In genomic region chr5:177112589-177113220, GRCh38 we compare ENCODE assay signal across 19 cellular contexts. TPM values are rescaled to one million over a fixed set of nuclear protein-coding genes. Genes with fewer than 3 reads are reported as not detected.
"Had no signal": no experiment of that assay in that cellular context is flagged by ENCODE, and none has a peak within 500 bp of the region (broad histone marks: within the 10 kb centered on the region; RNA-seq: fewer than 3 reads in every experiment).

No MANE protein-coding gene starts in this region.

- H3K36me3 Mint-ChIP-seq: immature natural killer cell, mesothelial cell of epicardium, naive B cell, natural killer cell, neural progenitor cell had no signal

- H3K9me3 Mint-ChIP-seq: immature natural killer cell, mesothelial cell of epicardium, naive B cell, natural killer cell, neural progenitor cell had no signal

- H3K9ac ChIP-seq: neural progenitor cell had no signal

- FAIRE-seq: islet of Langerhans, pancreas had no signal

- H3K27ac ChIP-seq: left ventricle myocardium inferior, neural progenitor cell, pancreas, prostate gland, skin epidermis, stomach, testis, thyroid gland, transverse colon, upper lobe of left lung, vagina had no signal

- H3K27me3 ChIP-seq: neural progenitor cell, pancreas, stomach, testis, thyroid gland, transverse colon, upper lobe of left lung, vagina had no signal

- H3K9me3 ChIP-seq: left ventricle myocardium inferior, pancreas, prostate gland, stomach, testis, thyroid gland, transverse colon, upper lobe of left lung, vagina had no signal

- H3K4me1 ChIP-seq: neural progenitor cell had no signal

- H3K4me3 ChIP-seq: left ventricle myocardium inferior, lung, neural progenitor cell, pancreas, prostate gland, skin epidermis, stomach, testis, thyroid gland, transverse colon, upper lobe of left lung, vagina had no signal

- H3K36me3 ChIP-seq: left ventricle myocardium inferior, neural progenitor cell, pancreas, prostate gland, stomach, thyroid gland, transverse colon, upper lobe of left lung, vagina had no signal

- H3K4me2 ChIP-seq: neural progenitor cell had no signal

- H3K27ac Mint-ChIP-seq: mesothelial cell of epicardium; natural killer cell; nephron progenitor cell; neural progenitor cell; stimulated activated naive B cell treated with anti-CD40 and anti-IgM and Interleukin-4, amounts not matched to agents 10 μg/mL and 1 μg/mL and 100 μg/mL, for 72 hours had no signal

- DNase-seq: naive B cell had no signal

- H3K4me3 Mint-ChIP-seq: immature natural killer cell, mesothelial cell of epicardium, naive B cell, natural killer cell, nephron progenitor cell, neural progenitor cell had no signal

RNA-seq across cellular contexts. Expression of gene FGFR4, which starts 26.0 kb away (rescaled TPM):
- polyA plus RNA-seq: immature natural killer cell had no signal
